ENCODE assay signal across 20 cellular contexts in genomic region chr2:8320305-8320704, GRCh38.
DNase-seq lines count a peak whose midpoint lies in the region; ATAC-seq lines count a peak whose summit lies in the region.
"Had no signal": no experiment of that assay in that cellular context is flagged by ENCODE, and none has a peak within 500 bp of the region (broad histone marks: within the 10 kb centered on the region; RNA-seq: fewer than 3 reads in every experiment).

No MANE protein-coding gene starts in this region.

- DNase-seq in HT1080 (ENCODE audit: low read depth) (peak; percentile 13), RPMI7951 (ENCODE audit: low read depth) (peak; percentile 45), islet precursor cell (peak; percentile 12), renal cortical epithelial cell (ENCODE audit: low read depth) (peak; percentile 42), NCI-H1048 (lab: John Stamatoyannopoulos, UW) (no peak), NCI-H2081 treated with DMSO at 0.1 percent for 48 hours (lab: John Stamatoyannopoulos, UW) (no peak)
- DNase-seq: C1 segment of cervical spinal cord; CD4-positive, alpha-beta memory T cell; COR-L47; GOT3; NCI-H1092 treated with DMSO at 0.1 percent for 48 hours; NCI-H1436; NCI-H187; NCI-H446 treated with DMSO at 0.1 percent for 48 hours; NCI-H526; NCI-H82; NK-92 treated with Interleukin-12 subunit alpha and Interleukin-12 subunit beta, amount 100 ng/mL, for 24 hours; PC-3; Right ventricle myocardium superior had no signal

- ATAC-seq in GM19328 (IDR thresholded peaks at IDR 0.05; ENCODE audit: unreplicated experiment), result no peak
- ATAC-seq: PC-3 had no signal

Comparison
In these comparisons a context has a peak if more than half of its experiments do, and no peak if none do; other contexts are left out.
1. DNase-seq: peak in HT1080 (single experiment), RPMI7951 (single experiment), islet precursor cell (single experiment) and renal cortical epithelial cell (single experiment); none in NCI-H1048 (single experiment) and NCI-H2081 treated with DMSO at 0.1 percent for 48 hours (single experiment).